ENCODE assay signal across 1 cellular context in the genomic region with DNA sequence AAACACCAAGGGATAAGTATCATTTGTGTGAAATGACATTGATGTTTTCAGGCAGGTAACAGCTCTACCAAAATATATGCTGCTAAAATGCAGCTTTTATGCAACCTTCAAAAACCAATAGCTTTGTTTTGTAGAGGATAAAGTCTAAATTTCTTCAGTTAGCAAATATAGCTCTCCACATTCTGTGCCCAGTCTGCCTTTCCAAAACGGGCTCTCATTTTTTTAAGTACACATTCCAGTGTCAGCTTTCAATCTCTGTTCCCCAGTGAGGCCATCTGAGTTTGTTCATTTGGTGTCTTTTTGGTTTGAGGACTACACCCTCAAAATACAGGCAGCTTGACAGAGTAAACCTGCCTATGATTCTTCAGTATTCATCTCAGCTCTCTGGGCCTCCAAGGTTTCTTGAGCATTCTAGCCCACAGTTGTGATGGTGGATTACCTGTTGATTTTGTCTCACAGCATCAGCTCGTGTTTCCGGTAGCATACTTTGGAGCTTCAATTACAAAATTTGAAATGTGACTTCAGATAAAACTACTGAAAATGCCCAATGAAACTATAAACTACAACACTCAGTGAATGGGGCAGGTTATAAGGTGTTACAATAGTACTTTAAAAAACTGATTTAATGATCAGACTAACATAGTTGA.
TF ChIP-seq lines count a peak whose summit lies in the region.

No MANE protein-coding gene starts in this region.

TF ChIP-seq in IMR-90, 13 proteins besides CTCF, POLR2A, EP300 and RAD21:
- TF ChIP-seq RCOR1 (IDR thresholded peaks at IDR 0.05; ENCODE audit: insufficient replicate concordance, low read length) (no peak), SMC3 (IDR thresholded peaks at IDR 0.05; ENCODE audit: low read depth, low read length) (no peak), CEBPB (IDR thresholded peaks at IDR 0.05; ENCODE audit: low read depth, low read length) (no peak), MAFK (IDR thresholded peaks at IDR 0.05; ENCODE audit: low read depth, low read length) (no peak), MXI1 (IDR thresholded peaks at IDR 0.05; ENCODE audit: borderline replicate concordance, low read depth, low read length) (no peak), NFE2L2 (IDR thresholded peaks at IDR 0.05; ENCODE audit: low read depth, low read length) (no peak), MAZ (IDR thresholded peaks at IDR 0.05; ENCODE audit: borderline replicate concordance, low read depth, low read length) (no peak), FOS (IDR thresholded peaks at IDR 0.05; ENCODE audit: low read depth, low read length) (no peak), RFX5 (IDR thresholded peaks at IDR 0.05; ENCODE audit: low read depth, low read length) (no peak), CHD1 (IDR thresholded peaks at IDR 0.05; ENCODE audit: low read depth, low read length) (no peak), BHLHE40 (IDR thresholded peaks at IDR 0.05; ENCODE audit: low read depth, low read length) (no peak)
- TF ChIP-seq, protein P1, sequence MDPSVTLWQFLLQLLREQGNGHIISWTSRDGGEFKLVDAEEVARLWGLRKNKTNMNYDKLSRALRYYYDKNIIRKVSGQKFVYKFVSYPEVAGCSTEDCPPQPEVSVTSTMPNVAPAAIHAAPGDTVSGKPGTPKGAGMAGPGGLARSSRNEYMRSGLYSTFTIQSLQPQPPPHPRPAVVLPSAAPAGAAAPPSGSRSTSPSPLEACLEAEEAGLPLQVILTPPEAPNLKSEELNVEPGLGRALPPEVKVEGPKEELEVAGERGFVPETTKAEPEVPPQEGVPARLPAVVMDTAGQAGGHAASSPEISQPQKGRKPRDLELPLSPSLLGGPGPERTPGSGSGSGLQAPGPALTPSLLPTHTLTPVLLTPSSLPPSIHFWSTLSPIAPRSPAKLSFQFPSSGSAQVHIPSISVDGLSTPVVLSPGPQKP (IDR thresholded peaks at IDR 0.05; ENCODE audit: borderline replicate concordance, low read depth, low read length): no peak
- TF ChIP-seq, protein P2, sequence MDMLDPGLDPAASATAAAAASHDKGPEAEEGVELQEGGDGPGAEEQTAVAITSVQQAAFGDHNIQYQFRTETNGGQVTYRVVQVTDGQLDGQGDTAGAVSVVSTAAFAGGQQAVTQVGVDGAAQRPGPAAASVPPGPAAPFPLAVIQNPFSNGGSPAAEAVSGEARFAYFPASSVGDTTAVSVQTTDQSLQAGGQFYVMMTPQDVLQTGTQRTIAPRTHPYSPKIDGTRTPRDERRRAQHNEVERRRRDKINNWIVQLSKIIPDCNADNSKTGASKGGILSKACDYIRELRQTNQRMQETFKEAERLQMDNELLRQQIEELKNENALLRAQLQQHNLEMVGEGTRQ (IDR thresholded peaks at IDR 0.05; ENCODE audit: low read depth, low read length): no peak
